In genomic region chr5:180366303-180366702, GRCh38 we compare ENCODE assay signal across 14 cellular contexts. TPM values are rescaled to one million over a fixed set of nuclear protein-coding genes. Genes with fewer than 3 reads are reported as not detected.
DNase-seq lines count a peak whose midpoint lies in the region; ATAC-seq and TF ChIP-seq lines count a peak whose summit lies in the region.
"Had no signal": no experiment of that assay in that cellular context is flagged by ENCODE, and none has a peak within 500 bp of the region (broad histone marks: within the 10 kb centered on the region; RNA-seq: fewer than 3 reads in every experiment).

No MANE protein-coding gene starts in this region.

- peaks cover 5% of the 10 kb centered on the region for H3K4me1 ChIP-seq in vagina
- H3K4me1 ChIP-seq in transverse colon, result no peaks in the 10 kb centered on the region
- H3K4me1 ChIP-seq: BLaER1 treated with 17β-estradiol and CSF1 and Interleukin-3, amounts not matched to agents 10 nM and 100 nM had no signal

- TF ChIP-seq POLR2A in vagina (IDR thresholded peaks at IDR 0.05) (no peak), transverse colon (IDR thresholded peaks at IDR 0.05) (no peak)

- 76 to 80% methylated on average over 3 to 11 of the region's 11 CpGs for WGBS in transverse colon (ENCODE audit: low coverage in 1 of 2), 2 donors

- TF ChIP-seq EP300 in transverse colon (IDR thresholded peaks at IDR 0.05; ENCODE audit: low read depth), result no peak

- DNase-seq in GM04504 (ENCODE audit: low read depth) (peak; percentile 16), amygdala (lab: John Stamatoyannopoulos, UW) (peak in 50 of 56 donors; percentile 13 to 90 (median 66)), fibroblast of peridontal ligament (ENCODE audit: extremely low read depth) (peak; percentile 33), putamen (ENCODE audit: low spot score) (peak; percentile 74), vagina (ENCODE audit: extremely low spot score in 2 of 2) (no peak), activated T-cell treated with anti-CD3 and anti-CD28 coated beads for 4 hours (no peak), transverse colon (no peak)
- DNase-seq: activated CD4-positive, alpha-beta T cell treated with anti-CD3 and anti-CD28 coated beads, Interleukin-2, amount 10 ng/mL, durations not matched to agents 24 days and 14 days; NCI-H2081 treated with DMSO at 0.1 percent for 48 hours; SHP77 treated with DMSO at 0.1 percent for 48 hours; T1000; trophoblast cell had no signal

- no peaks in the 10 kb centered on the region for H3K9me3 ChIP-seq in vagina
- H3K9me3 ChIP-seq in transverse colon, result no peaks in the 10 kb centered on the region
- H3K9me3 ChIP-seq: BLaER1 treated with 17β-estradiol and CSF1 and Interleukin-3, amounts not matched to agents 10 nM and 100 nM had no signal

- H3K27me3 ChIP-seq in vagina, result no peaks in the 10 kb centered on the region
- no peaks in the 10 kb centered on the region for H3K27me3 ChIP-seq in transverse colon
- H3K27me3 ChIP-seq: BLaER1 treated with 17β-estradiol and CSF1 and Interleukin-3, amounts not matched to agents 10 nM and 100 nM had no signal

- H3K4me3 ChIP-seq in vagina (no peak overlapping the region), transverse colon (no peak overlapping the region)
- H3K4me3 ChIP-seq: BLaER1 treated with 17β-estradiol and CSF1 and Interleukin-3, amounts not matched to agents 10 nM and 100 nM had no signal

- no peaks in the 10 kb centered on the region for H3K36me3 ChIP-seq in vagina
- no peaks in the 10 kb centered on the region for H3K36me3 ChIP-seq in transverse colon
- H3K36me3 ChIP-seq: BLaER1 treated with 17β-estradiol and CSF1 and Interleukin-3, amounts not matched to agents 10 nM and 100 nM had no signal

- no peak for ATAC-seq in HG02981 (IDR thresholded peaks at IDR 0.05; ENCODE audit: unreplicated experiment)

- intact Hi-C loops in vagina (cut with DNase I) (no loop called here), transverse colon (cut with DNase I; ENCODE audit: low total_unique reads) (no loop called here)

- no peak overlapping the region for H3K27ac ChIP-seq in vagina
- no peak overlapping the region for H3K27ac ChIP-seq in transverse colon
- H3K27ac ChIP-seq: BLaER1 treated with 17β-estradiol and CSF1 and Interleukin-3, amounts not matched to agents 10 nM and 100 nM had no signal

- TF ChIP-seq CTCF in vagina (IDR thresholded peaks at IDR 0.05) (no peak), transverse colon (IDR thresholded peaks at IDR 0.05) (no peak)

- in situ Hi-C loops in transverse colon (cut with MboI; ENCODE audit: low pct_ligation_motif_present in 1 of 4, low pct_unique_long_range_greater_than_20kb in 1 of 4, low sequenced_read_pairs in 3 of 4), result no loop called here

RNA-seq across cellular contexts. Expression of gene GFPT2, which starts 13.2 kb away (rescaled TPM):
- 47.9 TPM for total RNA-seq in vagina
- 10 to 100 TPM in 2 of 4 donors, 1 to 10 TPM in 2; 5.9 to 47.4 (median 11.2) TPM for total RNA-seq in transverse colon

Comparison
In these comparisons a context has a peak if more than half of its experiments do, and no peak if none do; other contexts are left out.
1. DNase-seq: peak in GM04504 (single experiment), amygdala (50 of 56), fibroblast of peridontal ligament (single experiment) and putamen (single experiment); none in vagina (0 of 2), activated T-cell treated with anti-CD3 and anti-CD28 coated beads for 4 hours (single experiment) and transverse colon (single experiment).